Comparison of ENCODE assay signal across 16 cellular contexts in genomic region chr2:64748147-64748546, GRCh38.
DNase-seq lines count a peak whose midpoint lies in the region; ATAC-seq and TF ChIP-seq lines count a peak whose summit lies in the region.
"Had no signal": no experiment of that assay in that cellular context is flagged by ENCODE, and none has a peak within 500 bp of the region (broad histone marks: within the 10 kb centered on the region; RNA-seq: fewer than 3 reads in every experiment).

No MANE protein-coding gene starts in this region.

- TF ChIP-seq CTCF in foreskin fibroblast (IDR thresholded peaks at IDR 0.05; ENCODE audit: low read depth, low read length), result no peak

- H3K27me3 Mint-ChIP-seq in stimulated activated naive CD8-positive, alpha-beta T cell treated with anti-CD3 and anti-CD28 coated beads, Interleukin-15, Interleukin-2, amounts not matched to agents 100 ng/mL and 50 ng/mL, for 24 hours, result no peaks in the 10 kb centered on the region
- no peaks in the 10 kb centered on the region for H3K27me3 Mint-ChIP-seq in activated naive CD8-positive, alpha-beta T cell

- no peaks in the 10 kb centered on the region for H3K36me3 Mint-ChIP-seq in stimulated activated naive CD8-positive, alpha-beta T cell treated with anti-CD3 and anti-CD28 coated beads, Interleukin-15, Interleukin-2, amounts not matched to agents 100 ng/mL and 50 ng/mL, for 24 hours (ENCODE audit: low read depth)
- H3K36me3 Mint-ChIP-seq in activated naive CD8-positive, alpha-beta T cell, result no peaks in the 10 kb centered on the region

- H3K4me3 Mint-ChIP-seq in stimulated activated naive CD8-positive, alpha-beta T cell treated with anti-CD3 and anti-CD28 coated beads, Interleukin-15, Interleukin-2, amounts not matched to agents 100 ng/mL and 50 ng/mL, for 24 hours, result peak overlapping the region; percentile 96
- H3K4me3 Mint-ChIP-seq in activated naive CD8-positive, alpha-beta T cell, result peak overlapping the region; percentile 93

- intact Hi-C loops in head of caudate nucleus (cut with DNase I), result no loop called here

- peaks cover 38% of the 10 kb centered on the region for H3K4me1 Mint-ChIP-seq in stimulated activated naive CD8-positive, alpha-beta T cell treated with anti-CD3 and anti-CD28 coated beads, Interleukin-15, Interleukin-2, amounts not matched to agents 100 ng/mL and 50 ng/mL, for 24 hours (ENCODE audit: low read depth)
- H3K4me1 Mint-ChIP-seq in activated naive CD8-positive, alpha-beta T cell (ENCODE audit: low read depth), result peaks cover 35% of the 10 kb centered on the region

- DNase-seq in stimulated activated naive CD8-positive, alpha-beta T cell treated with anti-CD3 and anti-CD28 coated beads, Interleukin-15, Interleukin-2, amounts not matched to agents 100 U/mL and 50 U/mL, for 24 hours, result no peak
- DNase-seq in foreskin fibroblast, result no peak
- DNase-seq in DMS79 treated with DMSO at 0.1 percent for 48 hours (lab: John Stamatoyannopoulos, UW), result no peak
- no peak for DNase-seq in GM03348 (ENCODE audit: low spot score)
- DNase-seq in head of caudate nucleus, result no peak
- DNase-seq in kidney glomerular epithelial cell (lab: John Stamatoyannopoulos, UW), result no peak
- DNase-seq: activated CD4-positive, alpha-beta T cell treated with anti-CD3 and anti-CD28 coated beads, Interleukin-2, amount 50 U/mL, for 4 hours; activated effector memory CD4-positive, alpha-beta T cell treated with Interleukin-2 at 50 U/mL for 16 hours; esophagus squamous epithelium; H7; islet precursor cell; NCI-H1930; substantia nigra had no signal

- no peak for ATAC-seq in stimulated activated naive CD8-positive, alpha-beta T cell treated with anti-CD3 and anti-CD28 coated beads, Interleukin-15, Interleukin-2, amounts not matched to agents 100 U/mL and 50 U/mL, for 24 hours

- H3K4me3 ChIP-seq in foreskin fibroblast (ENCODE audit: low read depth in 1 of 2, low read length in 2 of 2), result peak overlapping the region; percentile 80 to 93
- H3K4me3 ChIP-seq: SJSA1 had no signal

- H3K27ac Mint-ChIP-seq in stimulated activated naive CD8-positive, alpha-beta T cell treated with anti-CD3 and anti-CD28 coated beads, Interleukin-15, Interleukin-2, amounts not matched to agents 100 ng/mL and 50 ng/mL, for 24 hours, result peak overlapping the region; percentile 95
- peak overlapping the region; percentile 95 for H3K27ac Mint-ChIP-seq in activated naive CD8-positive, alpha-beta T cell

- no peaks in the 10 kb centered on the region for H3K9me3 Mint-ChIP-seq in stimulated activated naive CD8-positive, alpha-beta T cell treated with anti-CD3 and anti-CD28 coated beads, Interleukin-15, Interleukin-2, amounts not matched to agents 100 ng/mL and 50 ng/mL, for 24 hours
- H3K9me3 Mint-ChIP-seq in activated naive CD8-positive, alpha-beta T cell (ENCODE audit: low read depth), result no peaks in the 10 kb centered on the region
